Comparison of ENCODE assay signal across 28 cellular contexts in the genomic region with DNA sequence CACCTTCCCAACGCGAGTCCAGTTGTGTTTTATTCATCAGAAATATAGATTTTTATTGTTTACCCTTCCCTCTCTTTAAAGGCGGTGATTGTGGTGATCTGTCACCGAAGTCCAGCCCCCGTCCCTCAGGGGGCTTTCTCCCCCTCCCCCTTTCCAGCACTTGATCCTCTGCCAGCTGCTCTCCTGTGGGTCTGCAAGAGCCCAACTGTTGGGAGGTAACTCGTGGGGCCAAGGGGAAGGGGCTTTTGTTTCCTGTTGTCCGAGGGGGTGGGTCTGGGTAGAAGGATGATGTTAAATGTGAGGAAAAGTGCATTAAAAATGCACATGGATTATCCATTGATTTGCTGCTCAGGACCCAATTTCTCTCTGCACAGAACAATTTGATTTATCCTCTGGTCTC.
DNase-seq lines count a peak whose midpoint lies in the region; ATAC-seq, FAIRE-seq and TF ChIP-seq lines count a peak whose summit lies in the region.
"Had no signal": no experiment of that assay in that cellular context is flagged by ENCODE, and none has a peak within 500 bp of the region (broad histone marks: within the 10 kb centered on the region; RNA-seq: fewer than 3 reads in every experiment).

No MANE protein-coding gene starts in this region.

- peak overlapping the region; percentile 94 for H2AFZ ChIP-seq in GM23338
- peak overlapping the region; percentile 29 for H2AFZ ChIP-seq in hepatocyte
- H2AFZ ChIP-seq in trophoblast cell (ENCODE audit: insufficient read depth, low read length, poor library complexity) = no peak overlapping the region

- H3K9me2 ChIP-seq in GM23338 (ENCODE audit: insufficient read depth) = no peaks in the 10 kb centered on the region
- no peaks in the 10 kb centered on the region for H3K9me2 ChIP-seq in hepatocyte (replicated peaks; ENCODE audit: insufficient read depth)

- no peak overlapping the region for H3K27ac ChIP-seq in GM23338 (ENCODE audit: low read depth)
- peak overlapping the region; percentile 69 for H3K27ac ChIP-seq in hepatocyte
- no peak overlapping the region for H3K27ac ChIP-seq in trophoblast cell (ENCODE audit: low read depth, low read length)
- H3K27ac ChIP-seq: adrenal gland, heart right ventricle, Peyer's patch, stomach, tibial artery had no signal

- H3K36me3 ChIP-seq in GM23338 (ENCODE audit: insufficient read depth) (no peaks in the 10 kb centered on the region), hepatocyte (replicated peaks; ENCODE audit: insufficient read depth, low read depth) (no peaks in the 10 kb centered on the region), trophoblast cell (ENCODE audit: control insufficient read depth in 1 of 2, insufficient read depth in 2 of 2, low read length in 2 of 2) (no peaks in the 10 kb centered on the region)
- H3K36me3 ChIP-seq: adrenal gland, HAP-1, heart right ventricle, Peyer's patch, stomach, tibial artery had no signal

- H3K23ac ChIP-seq in trophoblast cell (ENCODE audit: low read length) = no peak overlapping the region

- no peak overlapping the region for H2BK5ac ChIP-seq in trophoblast cell (ENCODE audit: low read depth, low read length, poor library complexity)

- DNase-seq in GM23338 (ENCODE audit: low spot score) (no peak), SK-N-DZ (ENCODE audit: low spot score) (peak; percentile 64), hepatocyte (ENCODE audit: low spot score) (no peak), trophoblast cell (no peak), H54 (ENCODE audit: insufficient read length, low spot score) (no peak), DMS 273 treated with DMSO at 0.1 percent for 48 hours (lab: John Stamatoyannopoulos, UW) (no peak)
- DNase-seq in effector CD4-positive, alpha-beta T cell = no peak
- DNase-seq: activated CD4-positive, alpha-beta T cell treated with anti-CD3 and anti-CD28 coated beads, Interleukin-2, amount 10 ng/mL, durations not matched to agents 7 days and 5 days; activated naive CD4-positive, alpha-beta T cell treated with Interleukin-2 at 50 U/mL for 16 hours; activated T-cell treated with anti-CD3 and anti-CD28 coated beads, Interleukin-2, amount 50 U/mL, for 48 hours; adrenal gland; CD8-positive, alpha-beta memory T cell; effector memory CD8-positive, alpha-beta T cell; heart right ventricle; left colon; NCI-H146; NCI-H510A; Peyer's patch; SHP77 treated with DMSO at 0.1 percent for 48 hours; small intestine; stimulated activated CD4-positive, alpha-beta T cell treated with anti-CD3 and anti-CD28 coated beads, Interleukin-2, amount 100 ng/mL, for 24 hours; stomach; T1000; tibial artery had no signal

- H2AK5ac ChIP-seq in trophoblast cell (ENCODE audit: low read length) = no peak overlapping the region

- H3K9me3 Mint-ChIP-seq in GM23338 = peaks cover 9% of the 10 kb centered on the region
- H3K9me3 Mint-ChIP-seq: effector memory CD8-positive, alpha-beta T cell had no signal

- no peak overlapping the region for H4K91ac ChIP-seq in trophoblast cell (ENCODE audit: low read depth, low read length)

- H3K4me2 ChIP-seq in GM23338 (peak overlapping the region; percentile 62; the same call in 1 of the 2 replicates), hepatocyte (peak overlapping the region; percentile 33), trophoblast cell (ENCODE audit: low read length) (no peak overlapping the region)

- H3K79me2 ChIP-seq in GM23338 (replicated peaks; ENCODE audit: insufficient read depth) (no peaks in the 10 kb centered on the region), hepatocyte (no peaks in the 10 kb centered on the region), trophoblast cell (ENCODE audit: control insufficient read depth, insufficient read depth, low read length, poor library complexity) (no peaks in the 10 kb centered on the region)

- H3K9me3 ChIP-seq in hepatocyte (ENCODE audit: low read depth) (no peaks in the 10 kb centered on the region), trophoblast cell (ENCODE audit: insufficient read depth, low read depth, low read length) (peaks cover 4% of the 10 kb centered on the region)
- H3K9me3 ChIP-seq: adrenal gland, HAP-1, Peyer's patch, stomach had no signal

- peaks cover 3% of the 10 kb centered on the region; the same call in 1 of the 3 replicates for H3K36me3 Mint-ChIP-seq in GM23338 (ENCODE audit: low read depth)

- no peak overlapping the region for H3K9ac ChIP-seq in trophoblast cell (ENCODE audit: low read length)

- H2BK120ac ChIP-seq in trophoblast cell (ENCODE audit: insufficient read depth, low read length, poor library complexity) = no peak overlapping the region

- no peaks in the 10 kb centered on the region for H4K20me1 ChIP-seq in GM23338 (replicated peaks; ENCODE audit: insufficient read depth)
- no peaks in the 10 kb centered on the region for H4K20me1 ChIP-seq in hepatocyte (ENCODE audit: insufficient read depth, poor library complexity, severe bottlenecking)

- TF ChIP-seq POLR2A in H54 (IDR thresholded peaks at IDR 0.05; ENCODE audit: low read depth, low read length) = no peak

- H4K12ac ChIP-seq in trophoblast cell (ENCODE audit: low read depth, low read length) = no peak overlapping the region

- H3K79me1 ChIP-seq in trophoblast cell (ENCODE audit: low read length) = peaks cover 2% of the 10 kb centered on the region

- ATAC-seq in GM23338 (peak; percentile 61), HG03196 (IDR thresholded peaks at IDR 0.05; ENCODE audit: unreplicated experiment) (no peak)
- ATAC-seq: effector memory CD8-positive, alpha-beta T cell; heart right ventricle; K562; left colon had no signal

- H3F3A ChIP-seq in GM23338 (replicated peaks; ENCODE audit: low read depth) = no peaks in the 10 kb centered on the region

- peaks cover 17% of the 10 kb centered on the region for H3K4me1 Mint-ChIP-seq in GM23338
- H3K4me1 Mint-ChIP-seq: activated CD4-positive, alpha-beta T cell treated with anti-CD3 and anti-CD28 coated beads, Interleukin-2, amount 10 ng/mL, durations not matched to agents 7 days and 5 days; B cell; CD8-positive, alpha-beta memory T cell had no signal

- H3K4me3 ChIP-seq in GM23338 = no peak overlapping the region
- no peak overlapping the region for H3K4me3 ChIP-seq in hepatocyte
- H3K4me3 ChIP-seq in trophoblast cell (ENCODE audit: low read depth, low read length) = no peak overlapping the region
- H3K4me3 ChIP-seq: adrenal gland, HAP-1, heart right ventricle, K562, Peyer's patch, stomach, tibial artery had no signal

- no peaks in the 10 kb centered on the region for H3K27me3 ChIP-seq in GM23338 (ENCODE audit: insufficient read depth)
- no peaks in the 10 kb centered on the region for H3K27me3 ChIP-seq in hepatocyte
- no peaks in the 10 kb centered on the region for H3K27me3 ChIP-seq in trophoblast cell (ENCODE audit: insufficient read depth, low read length)
- H3K27me3 ChIP-seq: adrenal gland, Peyer's patch, stomach, tibial artery had no signal

- TF ChIP-seq CTCF in GM23338 (conservative IDR thresholded peaks at IDR 0.05; ENCODE audit: low read depth in 2 of 2) (no peak), hepatocyte (IDR thresholded peaks at IDR 0.05; ENCODE audit: poor library complexity) (no peak)

- no peak overlapping the region for H3K4ac ChIP-seq in trophoblast cell (ENCODE audit: low read depth, low read length)

- H3K4me1 ChIP-seq in GM23338 (ENCODE audit: insufficient read depth) (peaks cover 18% of the 10 kb centered on the region), hepatocyte (ENCODE audit: insufficient read depth) (peaks cover 14% of the 10 kb centered on the region), trophoblast cell (ENCODE audit: control insufficient read depth in 1 of 2, insufficient read depth in 2 of 2, low read length in 2 of 2) (no peaks in the 10 kb centered on the region)
- H3K4me1 ChIP-seq: adrenal gland, HAP-1, heart right ventricle, Peyer's patch, stomach, tibial artery had no signal

- WGBS in hepatocyte (ENCODE audit: low lambda C conversion rate, missing lambda C conversion rate) = 59% methylated on average over 6 of the region's 7 CpGs
- no CpG with 5 or more reads among the region's 7 CpGs for WGBS in trophoblast cell (ENCODE audit: extremely low coverage, insufficient coverage, insufficient read length)

- no peak overlapping the region for H3K14ac ChIP-seq in trophoblast cell (ENCODE audit: low read length)

- H3K18ac ChIP-seq in trophoblast cell (ENCODE audit: low read length) = no peak overlapping the region

- H4K8ac ChIP-seq in trophoblast cell (ENCODE audit: low read depth, low read length) = no peak overlapping the region

- H3K27ac Mint-ChIP-seq in GM23338 = peak overlapping the region; percentile 69
- H3K27ac Mint-ChIP-seq: activated CD4-positive, alpha-beta T cell treated with anti-CD3 and anti-CD28 coated beads, Interleukin-2, amount 10 ng/mL, durations not matched to agents 7 days and 5 days; B cell; CD8-positive, alpha-beta memory T cell; effector memory CD8-positive, alpha-beta T cell had no signal

- FAIRE-seq in H54 (lab: Jason Lieb, UNC) = no peak
- FAIRE-seq: K562, small intestine had no signal

- peak overlapping the region; percentile 53 for H2BK12ac ChIP-seq in trophoblast cell (ENCODE audit: low read length)

- H3K27me3 Mint-ChIP-seq in GM23338 (ENCODE audit: insufficient read depth, low read depth, poor library complexity) = peaks cover 4% of the 10 kb centered on the region
- H3K27me3 Mint-ChIP-seq: activated CD4-positive, alpha-beta T cell treated with anti-CD3 and anti-CD28 coated beads, Interleukin-2, amount 10 ng/mL, durations not matched to agents 7 days and 5 days; effector memory CD8-positive, alpha-beta T cell had no signal

- H3K4me3 Mint-ChIP-seq in GM23338 = no peak overlapping the region
- H3K4me3 Mint-ChIP-seq: activated CD4-positive, alpha-beta T cell treated with anti-CD3 and anti-CD28 coated beads, Interleukin-2, amount 10 ng/mL, durations not matched to agents 7 days and 5 days; B cell; CD8-positive, alpha-beta memory T cell; effector memory CD8-positive, alpha-beta T cell had no signal

TF ChIP-seq in GM23338, 12 proteins besides CTCF, POLR2A, EP300 and RAD21:
- TF ChIP-seq JUNB (IDR thresholded peaks at IDR 0.05; ENCODE audit: unreplicated experiment) = no peak
